Comparison of ENCODE assay signal across 8 cellular contexts in genomic region chr1:75616436-75617433, GRCh38. TPM values are rescaled to one million over a fixed set of nuclear protein-coding genes. Genes with fewer than 3 reads are reported as not detected.
DNase-seq lines count a peak whose midpoint lies in the region; ATAC-seq and TF ChIP-seq lines count a peak whose summit lies in the region.

No MANE protein-coding gene starts in this region.

- no peak for TF ChIP-seq EP300 in gastroesophageal sphincter (IDR thresholded peaks at IDR 0.05)

- WGBS in gastroesophageal sphincter (ENCODE audit: low coverage in 1 of 2), 2 donors: 8 to 9% methylated on average over 15 to 24 of the region's 39 CpGs
- WGBS in psoas muscle, 3 donors: 4 to 5% (median 5%) methylated on average over 39 of the region's 39 CpGs

- H3K9me3 ChIP-seq in gastroesophageal sphincter: no peaks in the 10 kb centered on the region
- no peaks in the 10 kb centered on the region for H3K9me3 ChIP-seq in psoas muscle

- H3K27ac ChIP-seq in VCaP (peak overlapping the region; percentile 80), gastroesophageal sphincter (no peak overlapping the region), psoas muscle (no peak overlapping the region)

- H3K4me3 ChIP-seq in gastroesophageal sphincter (peak overlapping the region; percentile 51 to 60), psoas muscle (peak overlapping the region; percentile 60)

- TF ChIP-seq CTCF in VCaP (conservative IDR thresholded peaks at IDR 0.05): no peak
- no peak for TF ChIP-seq CTCF in gastroesophageal sphincter (IDR thresholded peaks at IDR 0.05)
- TF ChIP-seq CTCF in psoas muscle (IDR thresholded peaks at IDR 0.05): no peak

- no peak for TF ChIP-seq POLR2A in gastroesophageal sphincter (IDR thresholded peaks at IDR 0.05)

- intact Hi-C loops in psoas muscle (cut with DNase I): no loop called here

- H3K36me3 ChIP-seq in gastroesophageal sphincter: no peaks in the 10 kb centered on the region
- H3K36me3 ChIP-seq in psoas muscle (ENCODE audit: insufficient read depth in 1 of 2, low read depth in 1 of 2): no peaks in the 10 kb centered on the region

- H3K27me3 ChIP-seq in gastroesophageal sphincter: peaks cover 48% of the 10 kb centered on the region
- H3K27me3 ChIP-seq in psoas muscle (ENCODE audit: insufficient read depth in 3 of 3, low read length in 2 of 3): peaks cover 0 to 46% (median 2%) of the 10 kb centered on the region in 3 donors

- DNase-seq in ELR (ENCODE audit: low read depth): peak; percentile 27
- peak in 1 of 2 donors; percentile 49 for DNase-seq in psoas muscle
- DNase-seq in NCI-H510A treated with DMSO at 0.1 percent for 48 hours (lab: John Stamatoyannopoulos, UW): no peak
- DNase-seq in RPMI8226: no peak
- no peak for DNase-seq in putamen (ENCODE audit: low spot score)

- H3K4me1 ChIP-seq in gastroesophageal sphincter (peaks cover 0 to 31% (median 18%) of the 10 kb centered on the region in 3 donors), psoas muscle (peaks cover 6% of the 10 kb centered on the region)

- ATAC-seq in gastroesophageal sphincter (peak; percentile 13), psoas muscle (peak in 2 of 4 donors; percentile 13 to 35), GM19351 (IDR thresholded peaks at IDR 0.05; ENCODE audit: unreplicated experiment) (no peak)

RNA-seq across cellular contexts. Expression of gene SLC44A5, which starts 5.8 kb away (rescaled TPM):
- total RNA-seq in gastroesophageal sphincter (1 to 10 TPM in 1 of 4 donors, under 1 TPM in 3; 0.27 to 1.1 (median 0.42) TPM), psoas muscle (1 to 10 TPM in 2 of 4 donors, under 1 TPM in 2; 0.06 to 7.5 (median 1.4) TPM)
- under 1 TPM; 0.01 to 0.49 (median 0.01) TPM for polyA plus RNA-seq in psoas muscle
